In the genomic region with DNA sequence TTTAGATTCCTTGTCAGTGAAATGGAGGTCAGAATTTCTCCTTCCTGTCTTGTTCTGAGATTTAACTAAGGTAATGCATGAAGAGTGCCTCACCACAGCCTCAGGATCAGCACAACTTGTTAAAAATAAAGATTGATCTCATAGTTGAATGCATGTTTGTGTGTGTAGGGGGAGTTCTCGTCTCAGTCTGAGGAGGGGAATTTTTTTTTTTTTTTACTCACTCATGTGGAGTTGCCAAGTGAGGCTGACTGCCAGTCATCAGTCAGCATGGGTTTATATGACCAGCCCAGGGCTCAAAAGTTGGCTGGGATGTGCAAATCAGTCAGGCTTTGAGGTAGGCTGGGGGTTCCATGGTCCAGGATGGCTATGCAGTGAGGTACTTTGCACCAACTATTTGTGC, we compare ENCODE assay signal across 26 cellular contexts.
"Had no signal": no experiment of that assay in that cellular context is flagged by ENCODE, and none has a peak within 500 bp of the region (broad histone marks: within the 10 kb centered on the region; RNA-seq: fewer than 3 reads in every experiment).

No MANE protein-coding gene starts in this region.

- H3K9me3 Mint-ChIP-seq: activated CD4-positive, alpha-beta memory T cell treated with anti-CD3 and anti-CD28 coated beads, Interleukin-2, amount 10 ng/mL, durations not matched to agents 7 days and 5 days; activated CD4-positive, alpha-beta T cell treated with anti-CD3 and anti-CD28 coated beads, Interleukin-2, amount 10 ng/mL, durations not matched to agents 7 days and 5 days; activated naive CD4-positive, alpha-beta T cell treated with anti-CD3 and anti-CD28 coated beads, Interleukin-2, amount 50 U/mL, for 24 hours; activated naive CD8-positive, alpha-beta T cell treated with anti-CD3 and anti-CD28 coated beads, Interleukin-2, amount 50 U/mL, for 24 hours; activated T-cell treated with anti-CD3 and anti-CD28 coated beads, Interleukin-2, amount 50 U/mL, for 24 hours; activated T-helper 17 cell treated with anti-CD3 and anti-CD28 coated beads, Interleukin-2, amount 50 U/mL, for 72 hours; dendritic cell treated with granulocyte-macrophage colony-stimulating factor and Interleukin-4, amounts not matched to agents 40 ng/mL and 50 ng/mL, for 4 days; endodermal cell had no signal

- H3K4me3 ChIP-seq: heart left ventricle, pancreas, psoas muscle, tibial nerve had no signal

- H3K36me3 Mint-ChIP-seq: activated naive CD4-positive, alpha-beta T cell treated with anti-CD3 and anti-CD28 coated beads, Interleukin-2, amount 50 U/mL, for 24 hours had no signal

- H3K27ac Mint-ChIP-seq: activated CD4-positive, alpha-beta memory T cell treated with anti-CD3 and anti-CD28 coated beads, Interleukin-2, amount 10 ng/mL, durations not matched to agents 7 days and 5 days; activated CD4-positive, alpha-beta T cell treated with anti-CD3 and anti-CD28 coated beads, Interleukin-2, amount 10 ng/mL, durations not matched to agents 7 days and 5 days; activated naive CD4-positive, alpha-beta T cell treated with anti-CD3 and anti-CD28 coated beads, Interleukin-2, amount 50 U/mL, for 24 hours; activated naive CD8-positive, alpha-beta T cell treated with anti-CD3 and anti-CD28 coated beads, Interleukin-2, amount 50 U/mL, for 24 hours; activated T-cell treated with anti-CD3 and anti-CD28 coated beads, Interleukin-2, amount 50 U/mL, for 24 hours; activated T-helper 17 cell treated with anti-CD3 and anti-CD28 coated beads, Interleukin-2, amount 50 U/mL, for 72 hours; dendritic cell treated with granulocyte-macrophage colony-stimulating factor and Interleukin-4, amounts not matched to agents 40 ng/mL and 50 ng/mL, for 4 days; endodermal cell had no signal

- H3K36me3 ChIP-seq: heart left ventricle, pancreas, tibial nerve had no signal

- H3K27me3 Mint-ChIP-seq: activated CD4-positive, alpha-beta memory T cell treated with anti-CD3 and anti-CD28 coated beads, Interleukin-2, amount 10 ng/mL, durations not matched to agents 7 days and 5 days; activated CD4-positive, alpha-beta T cell treated with anti-CD3 and anti-CD28 coated beads, Interleukin-2, amount 10 ng/mL, durations not matched to agents 7 days and 5 days; dendritic cell treated with granulocyte-macrophage colony-stimulating factor and Interleukin-4, amounts not matched to agents 40 ng/mL and 50 ng/mL, for 4 days had no signal

- H3K27me3 ChIP-seq: heart left ventricle, pancreas, tibial nerve had no signal

- H3K4me1 Mint-ChIP-seq: activated CD4-positive, alpha-beta memory T cell treated with anti-CD3 and anti-CD28 coated beads, Interleukin-2, amount 10 ng/mL, durations not matched to agents 7 days and 5 days; activated CD4-positive, alpha-beta T cell treated with anti-CD3 and anti-CD28 coated beads, Interleukin-2, amount 10 ng/mL, durations not matched to agents 7 days and 5 days; activated naive CD4-positive, alpha-beta T cell treated with anti-CD3 and anti-CD28 coated beads, Interleukin-2, amount 50 U/mL, for 24 hours; activated naive CD8-positive, alpha-beta T cell treated with anti-CD3 and anti-CD28 coated beads, Interleukin-2, amount 50 U/mL, for 24 hours; activated T-helper 17 cell treated with anti-CD3 and anti-CD28 coated beads, Interleukin-2, amount 50 U/mL, for 72 hours; central memory CD8-positive, alpha-beta T cell had no signal

- H3K4me1 ChIP-seq: heart left ventricle, pancreas, psoas muscle, tibial nerve had no signal

- ATAC-seq: activated naive CD8-positive, alpha-beta T cell treated with anti-CD3 and anti-CD28 coated beads, Interleukin-2, amount 50 U/mL, for 24 hours; activated T-helper 17 cell treated with anti-CD3 and anti-CD28 coated beads, Interleukin-2, amount 50 U/mL, for 72 hours; esophagus mucosa; heart left ventricle; left ventricle myocardium superior; pancreas; psoas muscle had no signal

- DNase-seq: activated CD4-positive, alpha-beta memory T cell treated with anti-CD3 and anti-CD28 coated beads, Interleukin-2, amount 10 ng/mL, durations not matched to agents 7 days and 5 days; activated CD4-positive, alpha-beta T cell treated with anti-CD3 and anti-CD28 coated beads, Interleukin-2, amount 10 ng/mL, durations not matched to agents 7 days and 5 days; activated CD4-positive, CD25-positive, alpha-beta regulatory T cell treated with anti-CD3 and anti-CD28 coated beads, Interleukin-2, amount 50 U/mL, for 72 hours; activated CD8-positive, alpha-beta memory T cell treated with anti-CD3 and anti-CD28 coated beads, Interleukin-2, amount 50 U/mL, for 48 hours; activated gamma-delta T cell treated with Interleukin-2 at 50 U/mL for 16 hours; activated naive CD8-positive, alpha-beta T cell treated with anti-CD3 and anti-CD28 coated beads, Interleukin-2, amount 50 U/mL, for 24 hours; activated T-cell treated with anti-CD3 and anti-CD28 coated beads, Interleukin-2, amount 50 U/mL, for 24 hours; amygdala; endodermal cell; foreskin fibroblast; heart left ventricle; hypothalamus; left ventricle myocardium superior; nucleus accumbens; pancreas; psoas muscle; stimulated activated CD4-positive, alpha-beta T cell treated with anti-CD3 and anti-CD28 coated beads, Interleukin-15, amount 100 ng/mL, for 24 hours; stimulated activated CD4-positive, alpha-beta T cell treated with anti-CD3 and anti-CD28 coated beads, Interleukin-2, amount 100 ng/mL, for 24 hours; stimulated activated naive CD4-positive, alpha-beta T cell; T-helper 2 cell had no signal

- H3K9me3 ChIP-seq: heart left ventricle, pancreas, psoas muscle, tibial nerve had no signal

- H3K4me3 Mint-ChIP-seq: activated CD4-positive, alpha-beta memory T cell treated with anti-CD3 and anti-CD28 coated beads, Interleukin-2, amount 10 ng/mL, durations not matched to agents 7 days and 5 days; activated CD4-positive, alpha-beta T cell treated with anti-CD3 and anti-CD28 coated beads, Interleukin-2, amount 10 ng/mL, durations not matched to agents 7 days and 5 days; activated naive CD4-positive, alpha-beta T cell treated with anti-CD3 and anti-CD28 coated beads, Interleukin-2, amount 50 U/mL, for 24 hours; activated naive CD8-positive, alpha-beta T cell treated with anti-CD3 and anti-CD28 coated beads, Interleukin-2, amount 50 U/mL, for 24 hours; activated T-cell treated with anti-CD3 and anti-CD28 coated beads, Interleukin-2, amount 50 U/mL, for 24 hours; activated T-helper 17 cell treated with anti-CD3 and anti-CD28 coated beads, Interleukin-2, amount 50 U/mL, for 72 hours; central memory CD8-positive, alpha-beta T cell; dendritic cell treated with granulocyte-macrophage colony-stimulating factor and Interleukin-4, amounts not matched to agents 40 ng/mL and 50 ng/mL, for 4 days; endodermal cell had no signal

- H3K27ac ChIP-seq: heart left ventricle, pancreas, psoas muscle, tibial nerve had no signal
